21 cellular contexts compared by ENCODE assay signal in the genomic region with DNA sequence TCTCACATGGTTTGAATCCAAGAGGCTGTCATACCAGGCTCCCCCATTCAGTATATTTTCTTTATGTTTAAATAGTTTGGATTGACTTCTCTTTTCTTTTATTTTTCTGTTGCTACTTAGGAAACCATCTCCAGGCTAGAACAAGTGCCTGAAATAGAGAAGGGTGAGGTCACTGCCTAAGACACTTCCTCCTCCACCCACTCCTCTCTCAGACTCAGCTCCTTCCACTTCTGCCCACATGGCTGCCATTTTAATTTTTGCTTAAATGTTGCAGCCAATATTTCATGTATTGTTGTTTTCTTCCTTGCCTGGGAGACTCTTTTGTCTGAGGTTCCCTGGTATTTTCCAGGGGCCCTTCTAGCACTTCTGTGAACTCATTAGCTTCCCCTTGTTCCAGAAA.
A peak's percentile ranks its signal among the peaks of the same experiment; 100 is the strongest.
DNase-seq lines count a peak whose midpoint lies in the region; ATAC-seq, FAIRE-seq and TF ChIP-seq lines count a peak whose summit lies in the region.
"Had no signal": no experiment of that assay in that cellular context is flagged by ENCODE, and none has a peak within 500 bp of the region (broad histone marks: within the 10 kb centered on the region; RNA-seq: fewer than 3 reads in every experiment).

No MANE protein-coding gene starts in this region.

- H3K36me3 ChIP-seq in small intestine (ENCODE audit: control insufficient read depth in 2 of 2, insufficient read depth in 2 of 2, low read length in 2 of 2) = no peaks in the 10 kb centered on the region
- H3K36me3 ChIP-seq: prostate gland, stomach had no signal

- peak; percentile 33 to 35 for ATAC-seq in right cardiac atrium
- ATAC-seq in Right ventricle myocardium inferior = no peak
- no peak for ATAC-seq in foreskin keratinocyte
- ATAC-seq: body of pancreas; effector memory CD8-positive, alpha-beta T cell; HCT116; Panc1 had no signal

- TF ChIP-seq CTCF in foreskin keratinocyte (conservative IDR thresholded peaks at IDR 0.05) = no peak

- H3K9me3 Mint-ChIP-seq in activated CD4-positive, alpha-beta memory T cell treated with anti-CD3 and anti-CD28 coated beads, Interleukin-2, amount 10 ng/mL, durations not matched to agents 7 days and 5 days = peaks cover 6% of the 10 kb centered on the region
- H3K9me3 Mint-ChIP-seq: effector memory CD8-positive, alpha-beta T cell; immature natural killer cell had no signal

- POLR2A ChIA-PET in activated CD4-positive, alpha-beta memory T cell treated with anti-CD3 and anti-CD28 coated beads, Interleukin-2, amount 10 ng/mL, durations not matched to agents 7 days and 5 days (lab: Charles Lee) = interaction anchor here (0.7 to 7.8 kb wide), 7 partner anchors 11 to 706 kb away, joined by 3 to 121 read pairs (median 5); a partner anchor contains a TSS

- peak overlapping the region; percentile 85 for H3K27ac Mint-ChIP-seq in activated CD4-positive, alpha-beta memory T cell treated with anti-CD3 and anti-CD28 coated beads, Interleukin-2, amount 10 ng/mL, durations not matched to agents 7 days and 5 days

- peaks cover 28% of the 10 kb centered on the region for H3K36me3 Mint-ChIP-seq in activated CD4-positive, alpha-beta memory T cell treated with anti-CD3 and anti-CD28 coated beads, Interleukin-2, amount 10 ng/mL, durations not matched to agents 7 days and 5 days (ENCODE audit: low read depth)

- H3K4me3 Mint-ChIP-seq in activated CD4-positive, alpha-beta memory T cell treated with anti-CD3 and anti-CD28 coated beads, Interleukin-2, amount 10 ng/mL, durations not matched to agents 7 days and 5 days = no peak overlapping the region

- no peak overlapping the region for H3K4me3 ChIP-seq in right cardiac atrium (ENCODE audit: low read length)
- no peak overlapping the region for H3K4me3 ChIP-seq in small intestine (ENCODE audit: low read depth in 1 of 2, low read length in 2 of 2)
- H3K4me3 ChIP-seq: body of pancreas, prostate gland, stomach had no signal

- H3K27me3 Mint-ChIP-seq in activated CD4-positive, alpha-beta memory T cell treated with anti-CD3 and anti-CD28 coated beads, Interleukin-2, amount 10 ng/mL, durations not matched to agents 7 days and 5 days = no peaks in the 10 kb centered on the region
- H3K27me3 Mint-ChIP-seq: effector memory CD8-positive, alpha-beta T cell had no signal

- H3K4me1 ChIP-seq in right cardiac atrium (ENCODE audit: control insufficient read depth, insufficient read depth, low read length) = no peaks in the 10 kb centered on the region
- peaks cover 0 to 6% of the 10 kb centered on the region in 2 donors for H3K4me1 ChIP-seq in small intestine (ENCODE audit: control insufficient read depth in 2 of 2, insufficient read depth in 1 of 2, low read depth in 1 of 2, low read length in 1 of 2)
- no peaks in the 10 kb centered on the region for H3K4me1 ChIP-seq in foreskin keratinocyte
- H3K4me1 ChIP-seq: body of pancreas, prostate gland, stomach had no signal

- no peaks in the 10 kb centered on the region for H3K9me3 ChIP-seq in right cardiac atrium (ENCODE audit: control insufficient read depth, low read length)
- H3K9me3 ChIP-seq in small intestine (ENCODE audit: control insufficient read depth, low read depth) = no peaks in the 10 kb centered on the region
- H3K9me3 ChIP-seq: body of pancreas, prostate gland, stomach had no signal

- H3K4me1 Mint-ChIP-seq in activated CD4-positive, alpha-beta memory T cell treated with anti-CD3 and anti-CD28 coated beads, Interleukin-2, amount 10 ng/mL, durations not matched to agents 7 days and 5 days = peaks cover 91% of the 10 kb centered on the region

- intact Hi-C loops in right cardiac atrium (cut with DNase I) = no loop called here
- intact Hi-C loops in Right ventricle myocardium inferior (cut with DNase I) = no loop called here

- H3K27ac ChIP-seq in right cardiac atrium (ENCODE audit: low read length) (no peak overlapping the region), small intestine (ENCODE audit: low read depth in 1 of 2, low read length in 1 of 2) (no peak overlapping the region), foreskin keratinocyte (no peak overlapping the region), caudate nucleus (ENCODE audit: low read depth, low read length) (no peak overlapping the region)
- H3K27ac ChIP-seq: body of pancreas, prostate gland, stomach had no signal

- FAIRE-seq in small intestine (lab: Jason Lieb, UNC) = no peak
- FAIRE-seq: frontal cortex, G401.6 had no signal

- DNase-seq in right cardiac atrium (no peak), Right ventricle myocardium inferior (ENCODE audit: missing footprints) (no peak), Kasumi-1 (lab: John Stamatoyannopoulos, UW) (peak; percentile 46 to 55), small intestine (peak; percentile 15), NCI-H446 treated with DMSO at 0.1 percent for 48 hours (lab: John Stamatoyannopoulos, UW) (no peak), foreskin keratinocyte (no peak), caudate nucleus (lab: John Stamatoyannopoulos, UW) (no peak)
- DNase-seq in activated CD4-positive, alpha-beta memory T cell treated with anti-CD3 and anti-CD28 coated beads, Interleukin-2, amount 10 ng/mL, durations not matched to agents 7 days and 5 days = no peak
- DNase-seq: effector memory CD8-positive, alpha-beta T cell; immature natural killer cell; NCI-H1092 treated with DMSO at 0.1 percent for 48 hours; NCI-H2227 treated with DMSO at 0.1 percent for 48 hours; stimulated activated CD4-positive, alpha-beta T cell treated with anti-CD3 and anti-CD28 coated beads, Interleukin-2, amount 100 ng/mL, for 24 hours; stomach; T1000 had no signal

- no peaks in the 10 kb centered on the region for H3K27me3 ChIP-seq in right cardiac atrium (ENCODE audit: control insufficient read depth, insufficient read depth)
- no peaks in the 10 kb centered on the region for H3K27me3 ChIP-seq in small intestine (ENCODE audit: control insufficient read depth in 2 of 2, insufficient read depth in 2 of 2, low read length in 2 of 2)
- H3K27me3 ChIP-seq in foreskin keratinocyte = no peaks in the 10 kb centered on the region
- H3K27me3 ChIP-seq: body of pancreas, stomach had no signal

- CTCF ChIA-PET in activated CD4-positive, alpha-beta memory T cell treated with anti-CD3 and anti-CD28 coated beads, Interleukin-2, amount 10 ng/mL, durations not matched to agents 7 days and 5 days (lab: Charles Lee) = interaction anchor here (1.3 kb wide), 2 partner anchors 114 to 115 kb away, joined by 3 to 4 read pairs; no protein-coding TSS in a partner anchor

Comparison
In these comparisons a context has a peak if more than half of its experiments do, and no peak if none do; other contexts are left out.
1. ATAC-seq: peak in right cardiac atrium (2 of 2); none in Right ventricle myocardium inferior (single experiment) and foreskin keratinocyte (single experiment).
2. DNase-seq: peak in Kasumi-1 (2 of 2) and small intestine (single experiment); none in right cardiac atrium (0 of 3), Right ventricle myocardium inferior (single experiment), activated CD4-positive, alpha-beta memory T cell treated with anti-CD3 and anti-CD28 coated beads, Interleukin-2, amount 10 ng/mL, durations not matched to agents 7 days and 5 days (single experiment), NCI-H446 treated with DMSO at 0.1 percent for 48 hours (single experiment), foreskin keratinocyte (0 of 2) and caudate nucleus (0 of 61).